In genomic region chr22:37610480-37611148, GRCh38 we compare ENCODE assay signal across 10 cellular contexts. TPM values are rescaled to one million over a fixed set of nuclear protein-coding genes. Genes with fewer than 3 reads are reported as not detected.
DNase-seq lines count a peak whose midpoint lies in the region; ATAC-seq and TF ChIP-seq lines count a peak whose summit lies in the region.
"Had no signal": no experiment of that assay in that cellular context is flagged by ENCODE, and none has a peak within 500 bp of the region (broad histone marks: within the 10 kb centered on the region; RNA-seq: fewer than 3 reads in every experiment).

No MANE protein-coding gene starts in this region.

- ATAC-seq in HG03457 (IDR thresholded peaks at IDR 0.05; ENCODE audit: unreplicated experiment) (no peak), GM18868 (IDR thresholded peaks at IDR 0.05; ENCODE audit: unreplicated experiment) (no peak)
- ATAC-seq: heart left ventricle had no signal

- TF ChIP-seq CTCF in Calu3 (IDR thresholded peaks at IDR 0.05; ENCODE audit: unreplicated experiment), result no peak
- TF ChIP-seq CTCF in neutrophil (IDR thresholded peaks at IDR 0.05), result no peak

- peak overlapping the region; percentile 50 for H3K9ac ChIP-seq in NT2/D1 (ENCODE audit: insufficient read length, low read depth)

- peak overlapping the region; percentile 89 for H3K4me3 Mint-ChIP-seq in Calu3 (ENCODE audit: low read depth, unreplicated experiment)

- no peaks in the 10 kb centered on the region for H3K27me3 Mint-ChIP-seq in Calu3 (ENCODE audit: unreplicated experiment)

- H3K9me3 ChIP-seq in NT2/D1 (ENCODE audit: insufficient read depth, low read length) (no peaks in the 10 kb centered on the region), neutrophil (no peaks in the 10 kb centered on the region)
- H3K9me3 ChIP-seq: heart left ventricle had no signal

- intact Hi-C loops in Calu3 (cut with micrococcal nuclease; ENCODE audit: unreplicated experiment), result no loop called here

- H3K36me3 ChIP-seq in NT2/D1 (ENCODE audit: insufficient read depth, insufficient read length, low read length) (peaks cover 16% of the 10 kb centered on the region), neutrophil (peaks cover 17% of the 10 kb centered on the region)

- H3K27me3 ChIP-seq in NT2/D1 (ENCODE audit: insufficient read depth, insufficient read length), result no peaks in the 10 kb centered on the region
- peaks cover 7% of the 10 kb centered on the region for H3K27me3 ChIP-seq in neutrophil
- H3K27me3 ChIP-seq: heart left ventricle had no signal

- H3K27ac ChIP-seq in neutrophil, result peak overlapping the region; percentile 98

- CTCF ChIA-PET in Calu3 (lab: Charles Lee), result no interaction called here

- no TSS peak for BruUV-seq in Calu3 (replicated peaks; lab: Mats Ljungman, UMichigan)

- H3K4me3 ChIP-seq in NT2/D1 (ENCODE audit: insufficient read length, low read depth) (no peak overlapping the region), neutrophil (ENCODE audit: low read depth in 1 of 2, low read length in 1 of 2) (peak overlapping the region; percentile 82)

- peaks cover 3% of the 10 kb centered on the region for H3K4me1 ChIP-seq in NT2/D1 (ENCODE audit: insufficient read depth, insufficient read length)
- peaks cover 39 to 47% of the 10 kb centered on the region in 2 experiments for H3K4me1 ChIP-seq in neutrophil (ENCODE audit: control insufficient read depth in 1 of 2, insufficient read depth in 1 of 2, low read depth in 1 of 2, low read length in 1 of 2)

- peaks cover 53% of the 10 kb centered on the region for H3K36me3 Mint-ChIP-seq in Calu3 (ENCODE audit: insufficient read depth, unreplicated experiment)

- DNase-seq in Calu3 (no peak), NT2/D1 (ENCODE audit: low read depth, low spot score) (no peak), dermis blood vessel endothelial cell (peak; percentile 15), NK-92 (lab: John Stamatoyannopoulos, UW; ENCODE audit: unreplicated experiment) (no peak)
- no peak for DNase-seq in activated CD4-positive, CD25-positive, alpha-beta regulatory T cell (lab: John Stamatoyannopoulos, UW)
- DNase-seq: small intestine had no signal

- H3K9me3 Mint-ChIP-seq in Calu3 (ENCODE audit: low read depth, unreplicated experiment), result no peaks in the 10 kb centered on the region

- H3K4me1 Mint-ChIP-seq in Calu3 (ENCODE audit: low read depth, unreplicated experiment), result peaks cover 6% of the 10 kb centered on the region

- no peak overlapping the region for H3K27ac Mint-ChIP-seq in Calu3 (ENCODE audit: unreplicated experiment)

RNA-seq across cellular contexts. Expression of gene GGA1, which starts 2.0 kb away (rescaled TPM):
- total RNA-seq in Calu3 (2022), result 89.8 and 95.3 TPM in 2 replicates
- 48.3 and 55.3 TPM in 2 replicates for total RNA-seq in dermis blood vessel endothelial cell

RNA-seq across cellular contexts. Expression of gene SH3BP1, which starts 28.9 kb away (rescaled TPM):
- total RNA-seq in Calu3 (2022) (13.0 and 17.6 TPM in 2 replicates), dermis blood vessel endothelial cell (0.85 and 2.7 TPM in 2 replicates)

RNA-seq across cellular contexts. Expression of gene LGALS2, which starts 30.7 kb away (rescaled TPM):
- total RNA-seq in Calu3 (2022), result 0.90 and 1.2 TPM in 2 replicates
- not detected in 2 replicates for total RNA-seq in dermis blood vessel endothelial cell

RNA-seq across cellular contexts. Expression of gene PDXP, which starts 47.9 kb away (rescaled TPM):
- 18.4 and 21.4 TPM in 2 replicates for total RNA-seq in Calu3 (2022)
- 9.0 and 13.3 TPM in 2 replicates for total RNA-seq in dermis blood vessel endothelial cell

RNA-seq across cellular contexts. Expression of gene CDC42EP1, which starts 50.3 kb away (rescaled TPM):
- total RNA-seq in Calu3 (2022), result 156 and 162 TPM in 2 replicates
- 22.6 and 25.8 TPM in 2 replicates for total RNA-seq in dermis blood vessel endothelial cell
